Comparison of ENCODE assay signal across 21 cellular contexts in the genomic region with DNA sequence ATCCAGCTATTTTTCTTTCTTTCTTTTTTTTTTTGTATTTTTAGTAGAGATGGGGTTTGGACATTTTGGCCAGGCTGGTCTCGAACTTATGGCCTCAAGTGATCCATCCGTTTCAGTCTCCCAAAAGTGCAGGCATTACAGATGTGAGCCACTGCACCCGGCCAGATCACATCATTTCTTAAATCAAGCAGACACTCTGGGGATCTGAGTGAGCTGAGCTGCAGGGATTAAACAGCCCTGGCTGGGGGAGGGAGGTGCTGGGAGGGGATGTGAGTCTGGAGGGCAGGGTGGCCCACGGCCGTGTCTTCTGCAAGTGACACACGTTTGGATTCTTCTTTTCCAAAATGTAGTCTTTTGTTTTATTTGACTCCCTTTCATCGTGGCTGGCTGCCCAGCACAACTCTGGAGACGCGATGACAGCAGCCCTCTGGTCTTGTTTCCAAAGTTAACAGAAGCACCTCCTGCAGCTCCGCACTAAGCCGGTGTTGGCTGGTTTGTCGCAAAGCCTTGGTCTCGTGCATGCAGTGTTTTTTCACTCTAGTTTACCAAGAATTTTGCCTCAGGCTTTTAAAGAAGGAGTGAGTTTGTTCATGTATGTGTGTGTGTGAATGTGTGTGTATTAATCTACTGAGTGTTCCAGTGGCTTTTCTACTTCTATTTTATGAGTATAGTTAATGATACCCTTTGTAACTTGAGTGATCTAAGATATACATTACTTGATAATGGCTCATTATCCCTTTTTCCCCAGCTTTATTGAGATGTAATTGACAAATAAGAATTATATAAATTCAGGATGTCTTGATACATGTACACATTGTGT. TPM values are rescaled to one million over a fixed set of nuclear protein-coding genes. Genes with fewer than 3 reads are reported as not detected.
DNase-seq lines count a peak whose midpoint lies in the region; ATAC-seq and TF ChIP-seq lines count a peak whose summit lies in the region.
"Had no signal": no experiment of that assay in that cellular context is flagged by ENCODE, and none has a peak within 500 bp of the region (broad histone marks: within the 10 kb centered on the region; RNA-seq: fewer than 3 reads in every experiment).

No MANE protein-coding gene starts in this region.

- H3K27me3 Mint-ChIP-seq in activated CD8-positive, alpha-beta T cell treated with anti-CD3 and anti-CD28 coated beads, Interleukin-2, amount 10 ng/mL, durations not matched to agents 7 days and 5 days (ENCODE audit: low read depth) = peaks cover 28% of the 10 kb centered on the region
- H3K27me3 Mint-ChIP-seq: activated naive CD8-positive, alpha-beta T cell had no signal

- peaks cover 4% of the 10 kb centered on the region for H3K36me3 Mint-ChIP-seq in activated CD8-positive, alpha-beta T cell treated with anti-CD3 and anti-CD28 coated beads, Interleukin-2, amount 10 ng/mL, durations not matched to agents 7 days and 5 days (ENCODE audit: low read depth)

- ATAC-seq in activated CD8-positive, alpha-beta T cell treated with anti-CD3 and anti-CD28 coated beads, Interleukin-2, amount 10 ng/mL, durations not matched to agents 7 days and 5 days = no peak
- ATAC-seq: HCT116, mucosa of descending colon had no signal

- no peak for TF ChIP-seq POLR2A in prostate gland (IDR thresholded peaks at IDR 0.05)

- no peaks in the 10 kb centered on the region for H3K27me3 ChIP-seq in prostate gland (replicated peaks; ENCODE audit: insufficient read depth)
- H3K27me3 ChIP-seq: upper lobe of left lung had no signal

- CTCF ChIA-PET in activated CD8-positive, alpha-beta T cell treated with anti-CD3 and anti-CD28 coated beads, Interleukin-2, amount 10 ng/mL, durations not matched to agents 7 days and 5 days (lab: Charles Lee) = no interaction called here

- intact Hi-C loops in prostate gland (cut with DNase I) = no loop called here

- DNase-seq in NCI-H345 (lab: John Stamatoyannopoulos, UW) (peak; percentile 58), NCI-H345 treated with DMSO at 0.1 percent for 48 hours (lab: John Stamatoyannopoulos, UW; ENCODE audit: unreplicated experiment) (no peak), NCI-H2227 treated with DMSO at 0.1 percent for 48 hours (lab: John Stamatoyannopoulos, UW) (peak; percentile 32), ecto neural progenitor cell (ENCODE audit: low spot score) (peak; percentile 66), prostate gland (ENCODE audit: low spot score) (peak; percentile 33), SW480 (ENCODE audit: low spot score) (no peak), iPS-NIHi7 (ENCODE audit: extremely low spot score) (no peak)
- no peak for DNase-seq in activated CD8-positive, alpha-beta T cell treated with anti-CD3 and anti-CD28 coated beads, Interleukin-2, amount 10 ng/mL, durations not matched to agents 7 days and 5 days
- DNase-seq: immature natural killer cell, mucosa of descending colon, NCI-H446 treated with DMSO at 0.1 percent for 48 hours, upper lobe of left lung had no signal

- H3K27ac Mint-ChIP-seq in activated CD8-positive, alpha-beta T cell treated with anti-CD3 and anti-CD28 coated beads, Interleukin-2, amount 10 ng/mL, durations not matched to agents 7 days and 5 days = no peak overlapping the region
- H3K27ac Mint-ChIP-seq: activated naive CD8-positive, alpha-beta T cell; immature natural killer cell had no signal

- H3K36me3 ChIP-seq in prostate gland = no peaks in the 10 kb centered on the region
- H3K36me3 ChIP-seq: heart left ventricle, neutrophil, upper lobe of left lung had no signal

- POLR2A ChIA-PET in activated CD8-positive, alpha-beta T cell treated with anti-CD3 and anti-CD28 coated beads, Interleukin-2, amount 10 ng/mL, durations not matched to agents 7 days and 5 days (lab: Charles Lee) = no interaction called here

- H3K4me3 ChIP-seq in prostate gland = no peak overlapping the region
- H3K4me3 ChIP-seq: heart left ventricle, mucosa of descending colon, upper lobe of left lung had no signal

- no peak overlapping the region for H3K4me3 Mint-ChIP-seq in activated CD8-positive, alpha-beta T cell treated with anti-CD3 and anti-CD28 coated beads, Interleukin-2, amount 10 ng/mL, durations not matched to agents 7 days and 5 days
- H3K4me3 Mint-ChIP-seq: activated naive CD8-positive, alpha-beta T cell; immature natural killer cell had no signal

- no peaks in the 10 kb centered on the region for H3K9me3 ChIP-seq in prostate gland
- H3K9me3 ChIP-seq: neutrophil had no signal

- no peaks in the 10 kb centered on the region for H3K4me1 ChIP-seq in prostate gland (replicated peaks)
- H3K4me1 ChIP-seq: heart left ventricle, upper lobe of left lung had no signal

- 9% methylated on average over 13 of the region's 13 CpGs for WGBS in prostate gland

- peaks cover 20% of the 10 kb centered on the region for H3K9me3 Mint-ChIP-seq in activated CD8-positive, alpha-beta T cell treated with anti-CD3 and anti-CD28 coated beads, Interleukin-2, amount 10 ng/mL, durations not matched to agents 7 days and 5 days (ENCODE audit: insufficient read depth)

- peaks cover 3% of the 10 kb centered on the region for H3K4me1 Mint-ChIP-seq in activated CD8-positive, alpha-beta T cell treated with anti-CD3 and anti-CD28 coated beads, Interleukin-2, amount 10 ng/mL, durations not matched to agents 7 days and 5 days (ENCODE audit: low read depth)
- H3K4me1 Mint-ChIP-seq: immature natural killer cell had no signal

- no peak for TF ChIP-seq CTCF in prostate gland (IDR thresholded peaks at IDR 0.05)

- H3K27ac ChIP-seq in prostate gland = no peak overlapping the region
- H3K27ac ChIP-seq: heart left ventricle, neutrophil, upper lobe of left lung had no signal

RNA-seq across cellular contexts. Expression of a gene that starts 2.8 kb away (rescaled TPM):
- total RNA-seq in prostate gland = not detected
- total RNA-seq in activated CD8-positive, alpha-beta T cell treated with anti-CD3 and anti-CD28 coated beads, Interleukin-2, amount 10 ng/mL, durations not matched to agents 7 days and 5 days = not detected
- total RNA-seq: A172, astrocyte, cerebellum, fibroblast of lung, heart left ventricle, mucosa of descending colon, renal cortical epithelial cell, upper lobe of left lung had no signal

RNA-seq across cellular contexts. Expression of a gene that starts 9.1 kb away (rescaled TPM):
- total RNA-seq in prostate gland = not detected
- total RNA-seq in activated CD8-positive, alpha-beta T cell treated with anti-CD3 and anti-CD28 coated beads, Interleukin-2, amount 10 ng/mL, durations not matched to agents 7 days and 5 days = not detected
- total RNA-seq: A172, astrocyte, cerebellum, fibroblast of lung, heart left ventricle, mucosa of descending colon, renal cortical epithelial cell, upper lobe of left lung had no signal

RNA-seq across cellular contexts. Expression of a gene that starts 9.7 kb away (rescaled TPM):
- total RNA-seq in prostate gland = not detected
- total RNA-seq in activated CD8-positive, alpha-beta T cell treated with anti-CD3 and anti-CD28 coated beads, Interleukin-2, amount 10 ng/mL, durations not matched to agents 7 days and 5 days = not detected
- total RNA-seq: A172, astrocyte, cerebellum, fibroblast of lung, heart left ventricle, mucosa of descending colon, renal cortical epithelial cell, upper lobe of left lung had no signal

RNA-seq across cellular contexts. Expression of a gene that starts 17.2 kb away (rescaled TPM):
- not detected for total RNA-seq in prostate gland
- not detected for total RNA-seq in activated CD8-positive, alpha-beta T cell treated with anti-CD3 and anti-CD28 coated beads, Interleukin-2, amount 10 ng/mL, durations not matched to agents 7 days and 5 days
- total RNA-seq: A172, astrocyte, cerebellum, fibroblast of lung, heart left ventricle, mucosa of descending colon, renal cortical epithelial cell, upper lobe of left lung had no signal

RNA-seq across cellular contexts. Expression of a gene that starts 24.6 kb away (rescaled TPM):
- not detected for total RNA-seq in prostate gland
- not detected for total RNA-seq in activated CD8-positive, alpha-beta T cell treated with anti-CD3 and anti-CD28 coated beads, Interleukin-2, amount 10 ng/mL, durations not matched to agents 7 days and 5 days
- total RNA-seq: A172, astrocyte, cerebellum, fibroblast of lung, heart left ventricle, mucosa of descending colon, renal cortical epithelial cell, upper lobe of left lung had no signal

Comparison
In these comparisons a context has a peak if more than half of its experiments do, and no peak if none do; other contexts are left out.
1. DNase-seq: peak in NCI-H345 (single experiment), NCI-H2227 treated with DMSO at 0.1 percent for 48 hours (single experiment), ecto neural progenitor cell (single experiment) and prostate gland (single experiment); none in NCI-H345 treated with DMSO at 0.1 percent for 48 hours (single experiment), SW480 (single experiment), activated CD8-positive, alpha-beta T cell treated with anti-CD3 and anti-CD28 coated beads, Interleukin-2, amount 10 ng/mL, durations not matched to agents 7 days and 5 days (single experiment) and iPS-NIHi7 (single experiment).